10 cellular contexts compared by ENCODE assay signal in genomic region chr9:88660611-88661010, GRCh38.
DNase-seq lines count a peak whose midpoint lies in the region; ATAC-seq and TF ChIP-seq lines count a peak whose summit lies in the region.
"Had no signal": no experiment of that assay in that cellular context is flagged by ENCODE, and none has a peak within 500 bp of the region (broad histone marks: within the 10 kb centered on the region; RNA-seq: fewer than 3 reads in every experiment).

No MANE protein-coding gene starts in this region.

- H3K9ac ChIP-seq in KMS-11, result no peak overlapping the region

- no peaks in the 10 kb centered on the region for H3K79me2 ChIP-seq in KMS-11 (ENCODE audit: insufficient read depth, low read depth)

- no peaks in the 10 kb centered on the region for H3K36me3 ChIP-seq in KMS-11 (ENCODE audit: insufficient read depth)

- H3K4me1 ChIP-seq in KMS-11 (ENCODE audit: low read depth, poor library complexity, severe bottlenecking), result no peaks in the 10 kb centered on the region

- no peak overlapping the region for H3K27ac ChIP-seq in KMS-11
- H3K27ac ChIP-seq: skin epidermis had no signal

- no peak overlapping the region for H3K4me3 ChIP-seq in KMS-11 (IDR thresholded peaks at IDR 0.05; ENCODE audit: insufficient read depth, low read depth, low read length)
- H3K4me3 ChIP-seq in astrocyte of the spinal cord (ENCODE audit: low read depth, low read length), result no peak overlapping the region
- H3K4me3 ChIP-seq: skin epidermis had no signal

- TF ChIP-seq CTCF in KMS-11 (conservative IDR thresholded peaks at IDR 0.05; ENCODE audit: low read depth, low read length) (peak; percentile 42), astrocyte of the spinal cord (IDR thresholded peaks at IDR 0.05; ENCODE audit: low read depth, low read length) (peak; percentile 45)

- no peaks in the 10 kb centered on the region for H4K20me1 ChIP-seq in KMS-11 (ENCODE audit: insufficient read depth)

- no peaks in the 10 kb centered on the region for H3K27me3 ChIP-seq in KMS-11 (ENCODE audit: insufficient read depth, low read depth)

- no peak overlapping the region for H2AFZ ChIP-seq in KMS-11 (ENCODE audit: low read depth)

- in situ Hi-C loops in astrocyte of the spinal cord (cut with HindIII; ENCODE audit: low sequenced_read_pairs), result no loop called here

- no peak overlapping the region for H3K4me2 ChIP-seq in KMS-11

- ATAC-seq in HG03442 (IDR thresholded peaks at IDR 0.05; ENCODE audit: unreplicated experiment), result no peak

- DNase-seq in ELR (ENCODE audit: low read depth) (peak; percentile 65), astrocyte of the spinal cord (ENCODE audit: low read depth, low spot score) (no peak), lung microvascular endothelial cell (ENCODE audit: low read depth in 2 of 2) (peak; percentile 27 to 31), GF-D8 (lab: John Stamatoyannopoulos, UW) (no peak), mucosa of gallbladder (ENCODE audit: low spot score) (no peak)
- DNase-seq: head of caudate nucleus, substantia nigra had no signal

Comparison
In these comparisons a context has a peak if more than half of its experiments do, and no peak if none do; other contexts are left out.
1. DNase-seq: peak in ELR (single experiment) and lung microvascular endothelial cell (2 of 2); none in astrocyte of the spinal cord (single experiment), GF-D8 (single experiment) and mucosa of gallbladder (single experiment).